In the genomic region with DNA sequence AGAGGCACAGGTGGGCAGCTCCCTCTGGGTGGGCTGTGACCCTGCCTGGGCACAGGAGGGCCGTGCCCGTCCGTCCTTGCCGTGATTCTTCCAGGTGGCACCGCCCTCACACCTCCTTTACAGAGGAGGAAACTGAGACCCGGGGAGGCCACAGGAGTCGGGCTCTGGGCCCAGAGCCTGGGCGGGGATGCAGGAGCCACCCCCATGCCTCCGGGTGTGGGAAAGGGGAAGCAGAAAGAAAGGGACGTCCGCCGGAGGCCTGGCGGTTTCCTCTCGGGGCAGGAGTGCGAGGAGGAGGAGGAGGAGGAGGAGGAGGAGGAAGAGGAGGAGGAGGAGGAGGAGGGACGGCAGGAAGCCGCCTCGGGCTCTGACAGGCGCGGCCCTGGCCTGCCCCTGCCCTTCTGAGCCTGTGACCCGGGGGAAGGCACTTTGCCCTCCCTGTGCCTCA, we compare ENCODE assay signal across 10 cellular contexts. TPM values are rescaled to one million over a fixed set of nuclear protein-coding genes. Genes with fewer than 3 reads are reported as not detected.
DNase-seq lines count a peak whose midpoint lies in the region; ATAC-seq and TF ChIP-seq lines count a peak whose summit lies in the region.
"Had no signal": no experiment of that assay in that cellular context is flagged by ENCODE, and none has a peak within 500 bp of the region (broad histone marks: within the 10 kb centered on the region; RNA-seq: fewer than 3 reads in every experiment).

No MANE protein-coding gene starts in this region.

- peak overlapping the region; percentile 89 for H3K4me2 ChIP-seq in Loucy (ENCODE audit: low read depth, low read length, poor library complexity, severe bottlenecking)

- H3K9me3 Mint-ChIP-seq in activated naive CD8-positive, alpha-beta T cell treated with anti-CD3 and anti-CD28 coated beads, Interleukin-2, amount 50 U/mL, for 24 hours = no peaks in the 10 kb centered on the region

- no peak for TF ChIP-seq CTCF in Loucy (conservative IDR thresholded peaks at IDR 0.05; ENCODE audit: low read length)
- TF ChIP-seq CTCF in lower lobe of right lung (IDR thresholded peaks at IDR 0.05) = no peak

- peaks cover 9% of the 10 kb centered on the region; the same call in 1 of the 2 replicates for H3K36me3 ChIP-seq in Loucy (ENCODE audit: insufficient read depth, low read length)
- H3K36me3 ChIP-seq in lower lobe of right lung = no peaks in the 10 kb centered on the region

- H3K9me3 ChIP-seq in Loucy (ENCODE audit: insufficient read depth, low read depth, low read length) (no peaks in the 10 kb centered on the region), lower lobe of right lung (no peaks in the 10 kb centered on the region)

- H3K4me3 Mint-ChIP-seq in activated naive CD8-positive, alpha-beta T cell treated with anti-CD3 and anti-CD28 coated beads, Interleukin-2, amount 50 U/mL, for 24 hours = peak overlapping the region; percentile 76

- H3K27ac Mint-ChIP-seq in activated naive CD8-positive, alpha-beta T cell treated with anti-CD3 and anti-CD28 coated beads, Interleukin-2, amount 50 U/mL, for 24 hours = peak overlapping the region; percentile 91

- no peaks in the 10 kb centered on the region for H3K27me3 ChIP-seq in Loucy (ENCODE audit: insufficient read depth, low read length, poor library complexity, severe bottlenecking)
- no peaks in the 10 kb centered on the region for H3K27me3 ChIP-seq in lower lobe of right lung (ENCODE audit: low read depth)

- H3K9ac ChIP-seq in Loucy (ENCODE audit: low read depth, low read length, poor library complexity, severe bottlenecking) = peak overlapping the region; percentile 58
- H3K9ac ChIP-seq: GM23248 had no signal

- peaks cover 94% of the 10 kb centered on the region for H3K4me1 Mint-ChIP-seq in activated naive CD8-positive, alpha-beta T cell treated with anti-CD3 and anti-CD28 coated beads, Interleukin-2, amount 50 U/mL, for 24 hours

- no peaks in the 10 kb centered on the region for H3F3A ChIP-seq in Loucy (ENCODE audit: low read depth)

- H3K36me3 Mint-ChIP-seq in activated naive CD8-positive, alpha-beta T cell treated with anti-CD3 and anti-CD28 coated beads, Interleukin-2, amount 50 U/mL, for 24 hours (ENCODE audit: low read depth) = peaks cover 26% of the 10 kb centered on the region

- no peaks in the 10 kb centered on the region for H3K27me3 Mint-ChIP-seq in activated naive CD8-positive, alpha-beta T cell treated with anti-CD3 and anti-CD28 coated beads, Interleukin-2, amount 50 U/mL, for 24 hours

- DNase-seq in Ammon's horn (ENCODE audit: low spot score) (peak; percentile 50), lower lobe of right lung (peak; percentile 80), H4 (ENCODE audit: low spot score) (no peak)
- DNase-seq in activated naive CD8-positive, alpha-beta T cell treated with anti-CD3 and anti-CD28 coated beads, Interleukin-2, amount 50 U/mL, for 24 hours = peak; percentile 47
- DNase-seq in effector CD4-positive, alpha-beta T cell = no peak
- DNase-seq: GM23248 had no signal

- peaks cover 60% of the 10 kb centered on the region for H4K20me1 ChIP-seq in Loucy (ENCODE audit: insufficient read depth, low read length, poor library complexity, severe bottlenecking)

- H3K27ac ChIP-seq in lower lobe of right lung = peak overlapping the region; percentile 77
- H3K27ac ChIP-seq: GM23248, VCaP had no signal

- H3K4me1 ChIP-seq in Loucy (ENCODE audit: insufficient read depth, low read length, poor library complexity, severe bottlenecking) = peaks cover 76% of the 10 kb centered on the region
- H3K4me1 ChIP-seq in lower lobe of right lung = peaks cover 97% of the 10 kb centered on the region

- no peak overlapping the region for H2AFZ ChIP-seq in Loucy (ENCODE audit: low read length)
- H2AFZ ChIP-seq: GM23248 had no signal

- H3K4me3 ChIP-seq in Loucy (ENCODE audit: low read length, poor library complexity, severe bottlenecking) (peak overlapping the region; percentile 65), lower lobe of right lung (no peak overlapping the region)
- H3K4me3 ChIP-seq: GM23248 had no signal

- intact Hi-C loops in lower lobe of right lung (cut with DNase I) = no loop called here

- no peak for ATAC-seq in activated naive CD8-positive, alpha-beta T cell treated with anti-CD3 and anti-CD28 coated beads, Interleukin-2, amount 50 U/mL, for 24 hours
- ATAC-seq in lower lobe of right lung (peak; percentile 51 to 66), HG03135 (IDR thresholded peaks at IDR 0.05; ENCODE audit: unreplicated experiment) (no peak), HG03565 (IDR thresholded peaks at IDR 0.05; ENCODE audit: unreplicated experiment) (no peak)

- peaks cover 96% of the 10 kb centered on the region for H3K79me2 ChIP-seq in Loucy (ENCODE audit: insufficient read depth, low read length)

- H3K9me2 ChIP-seq in Loucy (replicated peaks; ENCODE audit: low read depth, low read length) = no peaks in the 10 kb centered on the region

RNA-seq across cellular contexts. Expression of a gene that starts 23.0 kb away (rescaled TPM):
- total RNA-seq in lower lobe of right lung = 49.5 TPM
- total RNA-seq in H4 (2014; rRNA removed; shearing (Covaris generic)) = 11.5 and 12.1 TPM in 2 replicates

RNA-seq across cellular contexts. Expression of a gene that starts 59.9 kb away (rescaled TPM):
- 20.5 TPM for total RNA-seq in lower lobe of right lung
- 2.1 and 3.5 TPM in 2 replicates for total RNA-seq in H4 (2014; rRNA removed; shearing (Covaris generic))

Comparison
In these comparisons a context has a peak if more than half of its experiments do, and no peak if none do; other contexts are left out.
1. DNase-seq: peak in Ammon's horn (single experiment), activated naive CD8-positive, alpha-beta T cell treated with anti-CD3 and anti-CD28 coated beads, Interleukin-2, amount 50 U/mL, for 24 hours (single experiment) and lower lobe of right lung (single experiment); none in effector CD4-positive, alpha-beta T cell (single experiment) and H4 (single experiment).
2. ATAC-seq: peak in lower lobe of right lung (2 of 2); none in activated naive CD8-positive, alpha-beta T cell treated with anti-CD3 and anti-CD28 coated beads, Interleukin-2, amount 50 U/mL, for 24 hours (single experiment), HG03135 (single experiment) and HG03565 (single experiment).